In genomic region chr2:69789762-69790600, GRCh38 we compare ENCODE assay signal across 8 cellular contexts. TPM values are rescaled to one million over a fixed set of nuclear protein-coding genes. Genes with fewer than 3 reads are reported as not detected.
A peak's percentile ranks its signal among the peaks of the same experiment; 100 is the strongest.
DNase-seq lines count a peak whose midpoint lies in the region; ATAC-seq and TF ChIP-seq lines count a peak whose summit lies in the region.

No MANE protein-coding gene starts in this region.

- peak; percentile 37 for ATAC-seq in GM21367 (IDR thresholded peaks at IDR 0.05; ENCODE audit: unreplicated experiment)

- BruUV-seq in A673 (replicated peaks; lab: Mats Ljungman, UMichigan) (no TSS peak), OCI-LY7 (replicated peaks; lab: Mats Ljungman, UMichigan) (no TSS peak)

- POLR2A ChIA-PET in A673 (lab: Charles Lee; ENCODE audit: low non-redundant PET) (interaction anchor here (0.6 to 1.2 kb wide), 2 partner anchors 9 to 504 kb away, joined by 3 to 9 read pairs; partner anchors contain the start of gene SNRPG), OCI-LY7 (lab: Charles Lee) (interaction anchor here (0.6 to 2.7 kb wide), 13 partner anchors 8 to 401 kb away, joined by 3 to 11 read pairs (median 5); partner anchors contain the start of genes C2orf42 and GMCL1)

- H3K27ac ChIP-seq in A673 (ENCODE audit: low read depth, low read length, poor library complexity, severe bottlenecking) (no peak overlapping the region), OCI-LY7 (ENCODE audit: low read depth, low read length, poor library complexity, severe bottlenecking) (peak overlapping the region; percentile 49), skeletal muscle tissue (ENCODE audit: low read depth, low read length) (peak overlapping the region; percentile 73)

- peak overlapping the region; percentile 32 to 62 (median 59) for H3K9ac ChIP-seq in skeletal muscle tissue (ENCODE audit: low read depth in 1 of 3, low read length in 3 of 3)

- TF ChIP-seq CTCF in A673 (conservative IDR thresholded peaks at IDR 0.05; ENCODE audit: low read depth, low read length) (no peak), OCI-LY7 (conservative IDR thresholded peaks at IDR 0.05; ENCODE audit: low read length) (no peak)

- H3K36me3 ChIP-seq in A673 (ENCODE audit: insufficient read depth, low read length, poor library complexity, severe bottlenecking) (no peaks in the 10 kb centered on the region), OCI-LY7 (ENCODE audit: insufficient read depth, low read length) (no peaks in the 10 kb centered on the region), skeletal muscle tissue (ENCODE audit: control insufficient read depth in 3 of 3, insufficient read depth in 3 of 3, low read length in 3 of 3) (peaks cover 4 to 9% (median 5%) of the 10 kb centered on the region in 3 donors), MG63 (no peaks in the 10 kb centered on the region)

- no peaks in the 10 kb centered on the region for H3K9me2 ChIP-seq in OCI-LY7 (ENCODE audit: insufficient read depth, low read length)

- H3K79me2 ChIP-seq in OCI-LY7 (ENCODE audit: insufficient read depth, low read depth, low read length), result no peaks in the 10 kb centered on the region

- intact Hi-C loops in A673 (cut with micrococcal nuclease; ENCODE audit: unreplicated experiment), result loop anchor here (10.0 kb wide), 1 partner anchor 45 kb away; the partner anchor contains the start of gene ANXA4
- intact Hi-C loops in OCI-LY7 (cut with micrococcal nuclease; ENCODE audit: unreplicated experiment), result no loop called here

- CTCF ChIA-PET in A673 (lab: Charles Lee) (interaction anchor here (1.1 to 1.2 kb wide), 2 partner anchors 27 to 65 kb away, joined by 3 read pairs; no protein-coding TSS in a partner anchor), OCI-LY7 (lab: Charles Lee; ENCODE audit: unreplicated experiment) (interaction anchor here (0.6 to 1.2 kb wide), 2 partner anchors 13 to 239 kb away, joined by 3 read pairs; no protein-coding TSS in a partner anchor)

- H3K27me3 ChIP-seq in A673 (replicated peaks; ENCODE audit: insufficient read depth, low read depth, low read length, poor library complexity) (no peaks in the 10 kb centered on the region), skeletal muscle tissue (ENCODE audit: control insufficient read depth in 3 of 3, insufficient read depth in 3 of 3, low read length in 3 of 3) (no peaks in the 10 kb centered on the region), MG63 (no peaks in the 10 kb centered on the region)

- DNase-seq in A673 (ENCODE audit: low spot score) (peak; percentile 13), OCI-LY7 (ENCODE audit: low spot score) (peak; percentile 46), globus pallidus (ENCODE audit: low spot score) (peak; percentile 24), NCI-H774 (lab: John Stamatoyannopoulos, UW) (no peak), NCI-H748 treated with DMSO at 0.1 percent for 48 hours (lab: John Stamatoyannopoulos, UW) (no peak), MG63 (no peak)

- H4K20me1 ChIP-seq in OCI-LY7 (ENCODE audit: insufficient read depth, low read length), result no peaks in the 10 kb centered on the region

- no peaks in the 10 kb centered on the region for H3K9me3 ChIP-seq in A673 (ENCODE audit: low read depth, low read length, poor library complexity, severe bottlenecking)
- no peaks in the 10 kb centered on the region for H3K9me3 ChIP-seq in OCI-LY7 (ENCODE audit: low read length)
- no peaks in the 10 kb centered on the region for H3K9me3 ChIP-seq in skeletal muscle tissue (ENCODE audit: control insufficient read depth in 3 of 3, low read length in 3 of 3)
- no peaks in the 10 kb centered on the region for H3K9me3 ChIP-seq in MG63

- peaks cover 15% of the 10 kb centered on the region for H3K4me1 ChIP-seq in A673 (ENCODE audit: insufficient read depth, low read length, poor library complexity, severe bottlenecking)
- H3K4me1 ChIP-seq in OCI-LY7 (ENCODE audit: insufficient read depth, low read length, poor library complexity, severe bottlenecking), result peaks cover 36% of the 10 kb centered on the region
- peaks cover 10 to 13% (median 12%) of the 10 kb centered on the region in 3 donors for H3K4me1 ChIP-seq in skeletal muscle tissue (ENCODE audit: control insufficient read depth in 3 of 3, insufficient read depth in 3 of 3, low read length in 3 of 3)

- peak overlapping the region; percentile 99 for H2AFZ ChIP-seq in OCI-LY7 (ENCODE audit: low read length)

- H3K4me3 ChIP-seq in A673 (ENCODE audit: low read depth, low read length, poor library complexity, severe bottlenecking), result peak overlapping the region; percentile 4
- H3K4me3 ChIP-seq in OCI-LY7 (ENCODE audit: low read depth, low read length, poor library complexity, severe bottlenecking), result peak overlapping the region; percentile 61
- peak overlapping the region in 2 of 3 donors; percentile 24 to 41 for H3K4me3 ChIP-seq in skeletal muscle tissue (ENCODE audit: low read length in 3 of 3)
- H3K4me3 ChIP-seq in MG63, result no peak overlapping the region

- peak overlapping the region; percentile 82 for H3K4me2 ChIP-seq in OCI-LY7 (ENCODE audit: low read length)

RNA-seq across cellular contexts. Expression of gene GMCL1, which starts 39.5 kb away (rescaled TPM):
- total RNA-seq in A673 (2021) (20.8 and 24.1 TPM in 2 replicates), OCI-LY7 (2022) (25.9 and 28.2 TPM in 2 replicates), skeletal muscle tissue (7.8 TPM)
- 11.9 and 14.4 TPM in 2 replicates for total RNA-seq in OCI-LY7 (2014; rRNA removed; shearing (Covaris generic))
- total RNA-seq in MG63 (2014; rRNA removed; shearing (Covaris generic); ENCODE audit: low replicate concordance), result 2.2 and 4.6 TPM in 2 replicates

RNA-seq across cellular contexts. Expression of gene ANXA4, which starts 48.0 kb away (rescaled TPM):
- total RNA-seq in A673 (2021), result 5.1 and 6.5 TPM in 2 replicates
- total RNA-seq in OCI-LY7 (2014; rRNA removed; shearing (Covaris generic)), result 0.38 and 0.72 TPM in 2 replicates
- total RNA-seq in OCI-LY7 (2022), result 3.5 and 3.6 TPM in 2 replicates
- total RNA-seq in skeletal muscle tissue, result 18.8 TPM
- 40.6 and 40.7 TPM in 2 replicates for total RNA-seq in MG63 (2014; rRNA removed; shearing (Covaris generic); ENCODE audit: low replicate concordance)

Comparison
In these comparisons a context has a peak if more than half of its experiments do, and no peak if none do; other contexts are left out.
1. DNase-seq: peak in A673 (single experiment), OCI-LY7 (single experiment) and globus pallidus (single experiment); none in NCI-H774 (single experiment), NCI-H748 treated with DMSO at 0.1 percent for 48 hours (single experiment) and MG63 (single experiment).